Comparison of ENCODE assay signal across 15 cellular contexts in genomic region chr1:89863165-89863835, GRCh38. TPM values are rescaled to one million over a fixed set of nuclear protein-coding genes. Genes with fewer than 3 reads are reported as not detected.
DNase-seq lines count a peak whose midpoint lies in the region; ATAC-seq and TF ChIP-seq lines count a peak whose summit lies in the region.
"Had no signal": no experiment of that assay in that cellular context is flagged by ENCODE, and none has a peak within 500 bp of the region (broad histone marks: within the 10 kb centered on the region; RNA-seq: fewer than 3 reads in every experiment).

No MANE protein-coding gene starts in this region.

- no peak overlapping the region for H2AK9ac ChIP-seq in IMR-90 (replicated peaks; ENCODE audit: low read depth, low read length, poor library complexity)

- no peak overlapping the region for H3K9ac ChIP-seq in IMR-90 (ENCODE audit: low read depth, low read length)
- H3K9ac ChIP-seq in mesendoderm (ENCODE audit: low read length): no peak overlapping the region

- H4K8ac ChIP-seq in IMR-90 (ENCODE audit: low read depth in 2 of 2, low read length in 2 of 2) (no peak overlapping the region), mesendoderm (ENCODE audit: low read depth, low read length) (no peak overlapping the region)

- H3K4me3 Mint-ChIP-seq in T-helper 1 cell treated with Interleukin-12 subunit alpha and Interleukin-12 subunit beta and Interleukin-4 antibody, amounts not matched to agents 30 μg/mL and 1 μg/mL, for 36 hours: peak overlapping the region; percentile 39
- H3K4me3 Mint-ChIP-seq in activated naive CD8-positive, alpha-beta T cell treated with anti-CD3 and anti-CD28 coated beads for 36 hours: no peak overlapping the region
- H3K4me3 Mint-ChIP-seq in nephron progenitor cell: no peak overlapping the region
- H3K4me3 Mint-ChIP-seq: activated CD8-positive, alpha-beta memory T cell treated with anti-CD3 and anti-CD28 coated beads, Interleukin-2, amount 10 ng/mL, durations not matched to agents 7 days and 5 days had no signal

- no peak overlapping the region for H2BK120ac ChIP-seq in IMR-90 (ENCODE audit: low read depth, low read length)
- no peak overlapping the region for H2BK120ac ChIP-seq in mesendoderm (ENCODE audit: low read depth, low read length)

- peaks cover 38% of the 10 kb centered on the region for H3K4me1 Mint-ChIP-seq in T-helper 1 cell treated with Interleukin-12 subunit alpha and Interleukin-12 subunit beta and Interleukin-4 antibody, amounts not matched to agents 30 μg/mL and 1 μg/mL, for 36 hours (ENCODE audit: low read depth)
- H3K4me1 Mint-ChIP-seq in activated naive CD8-positive, alpha-beta T cell treated with anti-CD3 and anti-CD28 coated beads for 36 hours: peaks cover 47% of the 10 kb centered on the region
- peaks cover 33% of the 10 kb centered on the region for H3K4me1 Mint-ChIP-seq in nephron progenitor cell

- H4K91ac ChIP-seq in IMR-90 (ENCODE audit: insufficient read depth, low read depth, low read length): no peak overlapping the region

- no peak for TF ChIP-seq CTCF in IMR-90 (conservative IDR thresholded peaks at IDR 0.05; ENCODE audit: low read depth, low read length)
- no peak for TF ChIP-seq CTCF in nephron progenitor cell (IDR thresholded peaks at IDR 0.05)

- H3K36me3 Mint-ChIP-seq in T-helper 1 cell treated with Interleukin-12 subunit alpha and Interleukin-12 subunit beta and Interleukin-4 antibody, amounts not matched to agents 30 μg/mL and 1 μg/mL, for 36 hours (ENCODE audit: low read depth): peaks cover 33% of the 10 kb centered on the region
- H3K36me3 Mint-ChIP-seq in activated naive CD8-positive, alpha-beta T cell treated with anti-CD3 and anti-CD28 coated beads for 36 hours: peaks cover 62% of the 10 kb centered on the region
- peaks cover 16% of the 10 kb centered on the region for H3K36me3 Mint-ChIP-seq in nephron progenitor cell (ENCODE audit: low read depth)

- WGBS in IMR-90 (ENCODE audit: extremely low coverage in 2 of 2, insufficient read length in 1 of 2), 2 experiments: no CpG with 5 or more reads among the region's 3 CpGs
- WGBS in mesendoderm (ENCODE audit: extremely low coverage, insufficient coverage, low lambda C conversion rate): no CpG with 5 or more reads among the region's 3 CpGs

- no peaks in the 10 kb centered on the region for H3K79me2 ChIP-seq in mesendoderm (ENCODE audit: control insufficient read depth, insufficient read depth, low read length)

- H2BK5ac ChIP-seq in IMR-90 (ENCODE audit: low read depth, low read length, poor library complexity, severe bottlenecking) (no peak overlapping the region), mesendoderm (ENCODE audit: low read length) (no peak overlapping the region)

- H3K27me3 ChIP-seq in IMR-90 (ENCODE audit: control insufficient read depth, insufficient read depth, low read length): no peaks in the 10 kb centered on the region
- H3K27me3 ChIP-seq in mesendoderm (ENCODE audit: insufficient read depth, low read length, poor library complexity): no peaks in the 10 kb centered on the region
- H3K27me3 ChIP-seq: SJCRH30, suprapubic skin had no signal

- no peaks in the 10 kb centered on the region for H3K27me3 Mint-ChIP-seq in T-helper 1 cell treated with Interleukin-12 subunit alpha and Interleukin-12 subunit beta and Interleukin-4 antibody, amounts not matched to agents 30 μg/mL and 1 μg/mL, for 36 hours (ENCODE audit: low read depth)
- no peaks in the 10 kb centered on the region for H3K27me3 Mint-ChIP-seq in activated naive CD8-positive, alpha-beta T cell treated with anti-CD3 and anti-CD28 coated beads for 36 hours
- no peaks in the 10 kb centered on the region for H3K27me3 Mint-ChIP-seq in nephron progenitor cell (ENCODE audit: low read depth, poor library complexity)
- H3K27me3 Mint-ChIP-seq: activated CD8-positive, alpha-beta memory T cell treated with anti-CD3 and anti-CD28 coated beads, Interleukin-2, amount 10 ng/mL, durations not matched to agents 7 days and 5 days; progenitor cell of endocrine pancreas had no signal

- H3K4me3 ChIP-seq in IMR-90 (ENCODE audit: insufficient read depth, low read depth, low read length) (no peak overlapping the region), mesendoderm (ENCODE audit: low read length) (no peak overlapping the region)
- H3K4me3 ChIP-seq: SJCRH30, suprapubic skin had no signal

- POLR2A ChIA-PET in IMR-90 (lab: Charles Lee; ENCODE audit: unreplicated experiment): no interaction called here

- no peak overlapping the region for H3K56ac ChIP-seq in IMR-90 (ENCODE audit: extremely low read depth, insufficient read depth, low read length)
- no peak overlapping the region for H3K56ac ChIP-seq in mesendoderm (ENCODE audit: low read length)

- H3K4me1 ChIP-seq in IMR-90 (ENCODE audit: control insufficient read depth, insufficient read depth, low read length): peaks cover 5% of the 10 kb centered on the region
- no peaks in the 10 kb centered on the region for H3K4me1 ChIP-seq in mesendoderm (ENCODE audit: control insufficient read depth, low read depth, low read length)
- H3K4me1 ChIP-seq: SJCRH30 had no signal

- BruUV-seq in IMR-90 (replicated peaks; lab: Mats Ljungman, UMichigan): no TSS peak

- H3K79me1 ChIP-seq in IMR-90 (ENCODE audit: low read depth in 1 of 2, low read length in 2 of 2): peaks cover 30 to 53% of the 10 kb centered on the region in 2 experiments
- H3K79me1 ChIP-seq in mesendoderm (ENCODE audit: low read length): peaks cover 5% of the 10 kb centered on the region

- TF ChIP-seq POLR2A in IMR-90 (IDR thresholded peaks at IDR 0.05; ENCODE audit: low read depth, low read length): no peak

- no peak for DNase-seq in T-helper 1 cell
- no peak for DNase-seq in IMR-90
- DNase-seq in activated naive CD8-positive, alpha-beta T cell treated with anti-CD3 and anti-CD28 coated beads for 36 hours: no peak
- DNase-seq in nephron progenitor cell: no peak
- no peak for DNase-seq in medulla oblongata (ENCODE audit: extremely low spot score)
- no peak for DNase-seq in mesendoderm
- DNase-seq: activated CD8-positive, alpha-beta memory T cell treated with anti-CD3 and anti-CD28 coated beads, Interleukin-2, amount 10 ng/mL, durations not matched to agents 7 days and 5 days; amygdala; head of caudate nucleus; NCI-H446 treated with DMSO at 0.1 percent for 48 hours; SJCRH30 had no signal

- H3K23ac ChIP-seq in IMR-90 (ENCODE audit: low read depth, low read length) (no peak overlapping the region), mesendoderm (ENCODE audit: low read length) (no peak overlapping the region)

- ATAC-seq in IMR-90 (ENCODE audit: low read depth): no peak
- no peak for ATAC-seq in GM18858 (IDR thresholded peaks at IDR 0.05; ENCODE audit: unreplicated experiment)
- ATAC-seq: activated CD8-positive, alpha-beta memory T cell treated with anti-CD3 and anti-CD28 coated beads, Interleukin-2, amount 10 ng/mL, durations not matched to agents 7 days and 5 days had no signal

- H3K14ac ChIP-seq in IMR-90 (replicated peaks; ENCODE audit: low read depth, low read length): no peak overlapping the region; the same call in 1 of the 2 replicates

- H2BK15ac ChIP-seq in IMR-90 (ENCODE audit: low read depth, low read length) (no peak overlapping the region), mesendoderm (replicated peaks; ENCODE audit: low read depth) (no peak overlapping the region)

- H4K5ac ChIP-seq in IMR-90 (ENCODE audit: low read depth, low read length) (no peak overlapping the region), mesendoderm (ENCODE audit: low read length) (no peak overlapping the region)

- intact Hi-C loops in IMR-90 (cut with micrococcal nuclease): no loop called here

- CTCF ChIA-PET in IMR-90 (lab: Yijun Ruan, JAX): no interaction called here

- H3K27ac Mint-ChIP-seq in T-helper 1 cell treated with Interleukin-12 subunit alpha and Interleukin-12 subunit beta and Interleukin-4 antibody, amounts not matched to agents 30 μg/mL and 1 μg/mL, for 36 hours: peak overlapping the region; percentile 74
- peak overlapping the region; percentile 64 for H3K27ac Mint-ChIP-seq in activated naive CD8-positive, alpha-beta T cell treated with anti-CD3 and anti-CD28 coated beads for 36 hours
- H3K27ac Mint-ChIP-seq in nephron progenitor cell: peak overlapping the region; percentile 87
- H3K27ac Mint-ChIP-seq: activated CD8-positive, alpha-beta memory T cell treated with anti-CD3 and anti-CD28 coated beads, Interleukin-2, amount 10 ng/mL, durations not matched to agents 7 days and 5 days; progenitor cell of endocrine pancreas had no signal

- no peak overlapping the region for H3K27ac ChIP-seq in IMR-90 (ENCODE audit: insufficient read depth, low read length)
- no peak overlapping the region for H3K27ac ChIP-seq in mesendoderm (ENCODE audit: low read depth, low read length)
- H3K27ac ChIP-seq: SJCRH30, suprapubic skin had no signal

- no peaks in the 10 kb centered on the region for H3K36me3 ChIP-seq in IMR-90 (ENCODE audit: control insufficient read depth, insufficient read depth, low read length)
- no peaks in the 10 kb centered on the region for H3K36me3 ChIP-seq in mesendoderm (ENCODE audit: control insufficient read depth, insufficient read depth, low read length)
- H3K36me3 ChIP-seq: SJCRH30, suprapubic skin had no signal

- TF ChIP-seq RAD21 in IMR-90 (IDR thresholded peaks at IDR 0.05; ENCODE audit: low read length): no peak

- H3K4me2 ChIP-seq in IMR-90 (ENCODE audit: low read depth, low read length) (no peak overlapping the region), mesendoderm (ENCODE audit: low read length) (no peak overlapping the region)

- dilution Hi-C loops in IMR-90 (cut with HindIII; ENCODE audit: low sequenced_read_pairs, unreplicated experiment): no loop called here

- no peaks in the 10 kb centered on the region for H4K20me1 ChIP-seq in IMR-90 (ENCODE audit: insufficient read depth, low read length)

- no peak overlapping the region for H3K18ac ChIP-seq in IMR-90 (ENCODE audit: low read depth, low read length)
- H3K18ac ChIP-seq in mesendoderm (ENCODE audit: low read length): no peak overlapping the region

- H3K9me3 Mint-ChIP-seq in T-helper 1 cell treated with Interleukin-12 subunit alpha and Interleukin-12 subunit beta and Interleukin-4 antibody, amounts not matched to agents 30 μg/mL and 1 μg/mL, for 36 hours: no peaks in the 10 kb centered on the region
- no peaks in the 10 kb centered on the region for H3K9me3 Mint-ChIP-seq in activated naive CD8-positive, alpha-beta T cell treated with anti-CD3 and anti-CD28 coated beads for 36 hours
- H3K9me3 Mint-ChIP-seq in nephron progenitor cell: no peaks in the 10 kb centered on the region

- H2AK5ac ChIP-seq in IMR-90 (ENCODE audit: low read depth, low read length): peak overlapping the region; percentile 6; the same call in 1 of the 2 replicates
- no peak overlapping the region for H2AK5ac ChIP-seq in mesendoderm (ENCODE audit: low read length)

- no peak overlapping the region for H3K4ac ChIP-seq in IMR-90 (ENCODE audit: low read depth, low read length)
- no peak overlapping the region for H3K4ac ChIP-seq in mesendoderm (ENCODE audit: low read depth, low read length)

- H2BK20ac ChIP-seq in IMR-90 (ENCODE audit: low read depth, low read length): no peak overlapping the region

- in situ Hi-C loops in IMR-90 (cut with MboI; ENCODE audit: low sequenced_read_pairs): no loop called here

- no peak overlapping the region for H2AFZ ChIP-seq in IMR-90 (replicated peaks; ENCODE audit: low read length, poor library complexity)

- no peaks in the 10 kb centered on the region; the same call in 1 of the 2 replicates for H3K9me1 ChIP-seq in IMR-90 (ENCODE audit: insufficient read depth, low read length)

- H3K9me3 ChIP-seq in IMR-90 (ENCODE audit: control insufficient read depth, insufficient read depth, low read length): no peaks in the 10 kb centered on the region
- H3K9me3 ChIP-seq: SJCRH30, suprapubic skin had no signal

RNA-seq across cellular contexts. Expression of gene LRRC8D, which starts 42.5 kb away (rescaled TPM):
- total RNA-seq in IMR-90 (2012; rRNA removed): 34.7 and 35.3 TPM in 2 replicates
- polyA plus RNA-seq in IMR-90 (2012; rRNA removed): 30.7 and 34.1 TPM in 2 replicates
- polyA plus RNA-seq in IMR-90 (2012; cell fraction: cytosol; rRNA removed): 29.8 and 40.6 TPM in 2 replicates
- 12.1 and 17.4 TPM in 2 replicates for polyA plus RNA-seq in IMR-90 (2012; cell fraction: nucleus; rRNA removed; ENCODE audit: low replicate concordance)
- total RNA-seq in activated naive CD8-positive, alpha-beta T cell treated with anti-CD3 and anti-CD28 coated beads for 36 hours: 10 to 100 TPM; 37.7 to 41.2 TPM
- polyA plus RNA-seq in mesendoderm (2013, experiment 1 of 2): 30.1 TPM
- polyA plus RNA-seq in mesendoderm (2013, experiment 2 of 2): 30.3 TPM
